18 cellular contexts compared by ENCODE assay signal in genomic region chr3:103170651-103171050, GRCh38.
DNase-seq lines count a peak whose midpoint lies in the region; ATAC-seq and TF ChIP-seq lines count a peak whose summit lies in the region.
"Had no signal": no experiment of that assay in that cellular context is flagged by ENCODE, and none has a peak within 500 bp of the region (broad histone marks: within the 10 kb centered on the region; RNA-seq: fewer than 3 reads in every experiment).

No MANE protein-coding gene starts in this region.

- no peak for TF ChIP-seq CTCF in CD4-positive, alpha-beta T cell (IDR thresholded peaks at IDR 0.05)

- H3K27me3 ChIP-seq in CD4-positive, alpha-beta T cell (ENCODE audit: control insufficient read depth, insufficient read depth, low read length) = no peaks in the 10 kb centered on the region
- H3K27me3 ChIP-seq: BLaER1 treated with 17β-estradiol and CSF1 and Interleukin-3, amounts not matched to agents 10 nM and 100 nM; cardiac muscle cell; tibial nerve had no signal

- CTCF ChIA-PET in CD4-positive, alpha-beta T cell (lab: Charles Lee) = no interaction called here

- H3K4me1 Mint-ChIP-seq in CD4-positive, alpha-beta T cell (ENCODE audit: low read depth) = no peaks in the 10 kb centered on the region
- H3K4me1 Mint-ChIP-seq: neural crest cell; stimulated activated effector memory CD8-positive, alpha-beta T cell treated with anti-CD3 and anti-CD28 coated beads, Interleukin-12 subunit alpha, Interleukin-12 subunit beta, amount 100 ng/mL, for 72 hours had no signal

- intact Hi-C loops in CD4-positive, alpha-beta T cell (cut with DNase I, micrococcal nuclease) = no loop called here

- H3K27me3 Mint-ChIP-seq in CD4-positive, alpha-beta T cell = no peaks in the 10 kb centered on the region

- POLR2A ChIA-PET in CD4-positive, alpha-beta T cell (lab: Charles Lee) = no interaction called here

- H3K36me3 Mint-ChIP-seq in CD4-positive, alpha-beta T cell (ENCODE audit: low read depth) = no peaks in the 10 kb centered on the region
- H3K36me3 Mint-ChIP-seq: stimulated activated effector memory CD8-positive, alpha-beta T cell treated with anti-CD3 and anti-CD28 coated beads, Interleukin-12 subunit alpha, Interleukin-12 subunit beta, amount 100 ng/mL, for 72 hours had no signal

- DNase-seq in GM19238 (ENCODE audit: insufficient read length, low spot score) (peak; percentile 2), AML-193 (lab: John Stamatoyannopoulos, UW) (no peak), DMS 273 (lab: John Stamatoyannopoulos, UW; ENCODE audit: unreplicated experiment) (no peak)
- DNase-seq in CD4-positive, alpha-beta T cell = no peak
- DNase-seq in stimulated activated CD4-positive, alpha-beta T cell treated with anti-CD3 and anti-CD28 coated beads, Interleukin-15, amount 100 ng/mL, for 24 hours = no peak
- DNase-seq: DND-41, dorsolateral prefrontal cortex, KBM-7, NCI-H524 had no signal

- H3K9me3 ChIP-seq in CD4-positive, alpha-beta T cell (ENCODE audit: control insufficient read depth, low read length) = no peaks in the 10 kb centered on the region
- H3K9me3 ChIP-seq: BLaER1 treated with 17β-estradiol and CSF1 and Interleukin-3, amounts not matched to agents 10 nM and 100 nM; tibial nerve had no signal

- H3K4me3 Mint-ChIP-seq in CD4-positive, alpha-beta T cell = no peak overlapping the region
- H3K4me3 Mint-ChIP-seq: neural crest cell; stimulated activated effector memory CD8-positive, alpha-beta T cell treated with anti-CD3 and anti-CD28 coated beads, Interleukin-12 subunit alpha, Interleukin-12 subunit beta, amount 100 ng/mL, for 72 hours had no signal

- H3K27ac Mint-ChIP-seq in CD4-positive, alpha-beta T cell = no peak overlapping the region
- H3K27ac Mint-ChIP-seq: activated T-helper 2 cell treated with anti-CD3 and anti-CD28 coated beads, Interferon-gamma antibody, Interleukin-2, Interleukin-4, amounts not matched to agents 10 μg/mL and 5 μg/mL and 100 μg/mL, durations not matched to agents 14 hours and 24 hours and 36 hours; stimulated activated effector memory CD8-positive, alpha-beta T cell treated with anti-CD3 and anti-CD28 coated beads, Interleukin-12 subunit alpha, Interleukin-12 subunit beta, amount 100 ng/mL, for 72 hours had no signal

- peak; percentile 37 for ATAC-seq in HG02610 (IDR thresholded peaks at IDR 0.05; ENCODE audit: unreplicated experiment)
- ATAC-seq in HG03175 (IDR thresholded peaks at IDR 0.05; ENCODE audit: unreplicated experiment) = peak; percentile 93
- ATAC-seq in CD4-positive, alpha-beta T cell (ENCODE audit: poor library complexity) = no peak
- ATAC-seq: activated CD4-positive, CD25-positive, alpha-beta regulatory T cell treated with anti-CD3 and anti-CD28 coated beads, Interleukin-2, amount 50 U/mL, for 24 hours; stimulated activated effector memory CD8-positive, alpha-beta T cell treated with anti-CD3 and anti-CD28 coated beads, Interleukin-12 subunit alpha, Interleukin-12 subunit beta, amount 100 ng/mL, for 72 hours had no signal

- H3K27ac ChIP-seq in CD4-positive, alpha-beta T cell (ENCODE audit: low read depth, low read length) = no peak overlapping the region
- H3K27ac ChIP-seq: BLaER1 treated with 17β-estradiol and CSF1 and Interleukin-3, amounts not matched to agents 10 nM and 100 nM; cardiac muscle cell; dorsolateral prefrontal cortex; tibial nerve had no signal

- no peaks in the 10 kb centered on the region for H3K9me3 Mint-ChIP-seq in CD4-positive, alpha-beta T cell
